In the genomic region with DNA sequence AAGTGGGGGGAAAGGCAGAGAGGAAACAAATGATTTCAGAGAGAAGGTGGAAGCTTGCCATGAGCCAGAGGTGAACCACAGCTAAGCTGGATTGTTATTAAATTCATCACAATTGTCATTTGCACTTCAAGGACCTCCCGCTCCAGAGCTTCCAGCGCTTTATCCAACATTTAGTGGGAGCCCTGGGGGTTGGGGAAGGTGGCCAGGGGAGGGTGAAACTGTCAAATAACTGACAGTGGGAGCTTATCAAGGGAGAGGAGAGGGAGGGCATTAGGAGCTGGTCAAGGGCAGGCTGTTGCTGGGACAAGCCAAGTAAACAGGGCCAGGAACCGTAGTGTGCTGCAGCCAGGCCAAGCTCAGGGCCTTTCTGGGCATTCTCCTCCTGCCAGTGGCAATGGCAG, we compare ENCODE assay signal across 27 cellular contexts.
A peak's percentile ranks its signal among the peaks of the same experiment; 100 is the strongest.
DNase-seq lines count a peak whose midpoint lies in the region; ATAC-seq and TF ChIP-seq lines count a peak whose summit lies in the region.
"Had no signal": no experiment of that assay in that cellular context is flagged by ENCODE, and none has a peak within 500 bp of the region (broad histone marks: within the 10 kb centered on the region; RNA-seq: fewer than 3 reads in every experiment).

No MANE protein-coding gene starts in this region.

- H3K23ac ChIP-seq in mesendoderm (ENCODE audit: low read length) = peak overlapping the region; percentile 51

- H2AK5ac ChIP-seq in mesendoderm (ENCODE audit: low read length) = no peak overlapping the region

- no peak overlapping the region for H3K56ac ChIP-seq in mesendoderm (ENCODE audit: low read length)

- H3K27ac Mint-ChIP-seq in brain (peak overlapping the region; percentile 69 to 96 (median 89)), glutamatergic neuron (ENCODE audit: unreplicated experiment) (peak overlapping the region; percentile 64)
- H3K27ac Mint-ChIP-seq: activated naive CD8-positive, alpha-beta T cell; effector memory CD8-positive, alpha-beta T cell; progenitor cell of endocrine pancreas; stimulated activated memory B cell treated with anti-CD40 and anti-IgM and Interleukin-4, amounts not matched to agents 10 μg/mL and 1 μg/mL and 100 μg/mL, for 72 hours had no signal

- H3K79me1 ChIP-seq in mesendoderm (ENCODE audit: low read length) = no peaks in the 10 kb centered on the region

- H3K27me3 ChIP-seq in mesendoderm (ENCODE audit: insufficient read depth, low read length, poor library complexity) = no peaks in the 10 kb centered on the region
- no peaks in the 10 kb centered on the region for H3K27me3 ChIP-seq in stomach smooth muscle (ENCODE audit: control insufficient read depth in 1 of 2, insufficient read depth in 2 of 2, low read length in 2 of 2)

- no peak overlapping the region for H2BK5ac ChIP-seq in mesendoderm (ENCODE audit: low read length)

- no peak for DNase-seq in glutamatergic neuron
- no peak for DNase-seq in mesendoderm
- no peak for DNase-seq in stimulated activated CD4-positive, alpha-beta T cell treated with anti-CD3 and anti-CD28 coated beads, Interleukin-4, amount 100 ng/mL, for 1 hour
- DNase-seq: Calu3; effector memory CD8-positive, alpha-beta T cell; HCEC 1CT; islet precursor cell; Kasumi-1; lower lobe of right lung; MV-4-11; NCI-H1694; NCI-H748 treated with DMSO at 0.1 percent for 48 hours; stimulated activated CD4-positive, alpha-beta T cell treated with anti-CD3 and anti-CD28 coated beads, Interleukin-2, amount 100 ng/mL, for 24 hours; T-helper 2 cell had no signal

- H3K4ac ChIP-seq in mesendoderm (ENCODE audit: low read depth, low read length) = no peak overlapping the region

- H3K9me3 Mint-ChIP-seq in brain (no peaks in the 10 kb centered on the region), glutamatergic neuron (ENCODE audit: unreplicated experiment) (no peaks in the 10 kb centered on the region)
- H3K9me3 Mint-ChIP-seq: effector memory CD8-positive, alpha-beta T cell; neural crest cell; stimulated activated memory B cell treated with anti-CD40 and anti-IgM and Interleukin-4, amounts not matched to agents 10 μg/mL and 1 μg/mL and 100 μg/mL, for 72 hours had no signal

- no peak overlapping the region for H3K18ac ChIP-seq in mesendoderm (ENCODE audit: low read length)

- no peak overlapping the region for H2BK120ac ChIP-seq in mesendoderm (ENCODE audit: low read depth, low read length)

- H3K9me3 ChIP-seq in stomach smooth muscle (ENCODE audit: control insufficient read depth in 2 of 2, low read length in 2 of 2) = no peaks in the 10 kb centered on the region
- H3K9me3 ChIP-seq: lower lobe of right lung had no signal

- no peak overlapping the region for H2BK15ac ChIP-seq in mesendoderm (replicated peaks; ENCODE audit: low read depth)

- H3K36me3 ChIP-seq in mesendoderm (ENCODE audit: control insufficient read depth, insufficient read depth, low read length) (no peaks in the 10 kb centered on the region), stomach smooth muscle (ENCODE audit: control insufficient read depth in 2 of 2, insufficient read depth in 2 of 2, low read length in 2 of 2) (peaks cover 0 to 9% of the 10 kb centered on the region in 2 donors)

- H3K36me3 Mint-ChIP-seq in brain (peaks cover 25% of the 10 kb centered on the region), glutamatergic neuron (ENCODE audit: unreplicated experiment) (no peaks in the 10 kb centered on the region)

- no peak overlapping the region for H3K9ac ChIP-seq in mesendoderm (ENCODE audit: low read length)
- peak overlapping the region in 1 of 2 donors; percentile 2 for H3K9ac ChIP-seq in stomach smooth muscle (ENCODE audit: low read length in 2 of 2)

- TF ChIP-seq CTCF in brain (conservative IDR thresholded peaks at IDR 0.05) (no peak), glutamatergic neuron (IDR thresholded peaks at IDR 0.05; ENCODE audit: partially characterized antibody, unreplicated experiment) (no peak)

- H3K4me1 ChIP-seq in mesendoderm (ENCODE audit: control insufficient read depth, low read depth, low read length) (peaks cover 5% of the 10 kb centered on the region), stomach smooth muscle (ENCODE audit: control insufficient read depth, insufficient read depth, low read length) (peaks cover 37% of the 10 kb centered on the region)

- H3K79me2 ChIP-seq in mesendoderm (ENCODE audit: control insufficient read depth, insufficient read depth, low read length) = no peaks in the 10 kb centered on the region

- H3K4me3 Mint-ChIP-seq in brain = no peak overlapping the region
- no peak overlapping the region for H3K4me3 Mint-ChIP-seq in glutamatergic neuron (ENCODE audit: unreplicated experiment)
- H3K4me3 Mint-ChIP-seq: activated naive CD8-positive, alpha-beta T cell; effector memory CD8-positive, alpha-beta T cell; neural crest cell; stimulated activated memory B cell treated with anti-CD40 and anti-IgM and Interleukin-4, amounts not matched to agents 10 μg/mL and 1 μg/mL and 100 μg/mL, for 72 hours had no signal

- no peak for ATAC-seq in GM21528 (IDR thresholded peaks at IDR 0.05; ENCODE audit: low FRiP score, unreplicated experiment)
- no peak for ATAC-seq in HG03280 (IDR thresholded peaks at IDR 0.05; ENCODE audit: unreplicated experiment)
- ATAC-seq: effector memory CD8-positive, alpha-beta T cell; esophagus mucosa; lower lobe of right lung; SK-N-SH treated with all-trans-retinoic acid at 6 μM for 48 hours; stimulated activated memory B cell treated with anti-CD40 and anti-IgM and Interleukin-4, amounts not matched to agents 10 μg/mL and 1 μg/mL and 100 μg/mL, for 72 hours had no signal

- H3K4me1 Mint-ChIP-seq in brain = peaks cover 45% of the 10 kb centered on the region
- H3K4me1 Mint-ChIP-seq in glutamatergic neuron (ENCODE audit: low read depth, unreplicated experiment) = peaks cover 25% of the 10 kb centered on the region

- H4K8ac ChIP-seq in mesendoderm (ENCODE audit: low read depth, low read length) = no peak overlapping the region

- H3K27ac ChIP-seq in mesendoderm (ENCODE audit: low read depth, low read length) (no peak overlapping the region), stomach smooth muscle (ENCODE audit: low read length) (peak overlapping the region; percentile 66)
- H3K27ac ChIP-seq: C4-2B, lower lobe of right lung, RWPE1 had no signal

- H3K4me3 ChIP-seq in mesendoderm (ENCODE audit: low read length) = no peak overlapping the region
- H3K4me3 ChIP-seq in stomach smooth muscle (ENCODE audit: low read length in 2 of 2) = no peak overlapping the region
- H3K4me3 ChIP-seq: lower lobe of right lung, smooth muscle cell had no signal

- WGBS in mesendoderm (ENCODE audit: extremely low coverage, insufficient coverage, low lambda C conversion rate) = no CpG with 5 or more reads among the region's 3 CpGs

- H3K4me2 ChIP-seq in mesendoderm (ENCODE audit: low read length) = no peak overlapping the region
- H3K4me2 ChIP-seq: smooth muscle cell had no signal

- H4K5ac ChIP-seq in mesendoderm (ENCODE audit: low read length) = no peak overlapping the region

- H3K27me3 Mint-ChIP-seq in brain (no peaks in the 10 kb centered on the region), glutamatergic neuron (ENCODE audit: unreplicated experiment) (no peaks in the 10 kb centered on the region)
- H3K27me3 Mint-ChIP-seq: activated naive CD8-positive, alpha-beta T cell; effector memory CD8-positive, alpha-beta T cell; progenitor cell of endocrine pancreas; stimulated activated memory B cell treated with anti-CD40 and anti-IgM and Interleukin-4, amounts not matched to agents 10 μg/mL and 1 μg/mL and 100 μg/mL, for 72 hours had no signal
